In genomic region chr9:14957054-14957453, GRCh38 we compare ENCODE assay signal across 21 cellular contexts. TPM values are rescaled to one million over a fixed set of nuclear protein-coding genes. Genes with fewer than 3 reads are reported as not detected.
DNase-seq lines count a peak whose midpoint lies in the region; ATAC-seq and TF ChIP-seq lines count a peak whose summit lies in the region.
"Had no signal": no experiment of that assay in that cellular context is flagged by ENCODE, and none has a peak within 500 bp of the region (broad histone marks: within the 10 kb centered on the region; RNA-seq: fewer than 3 reads in every experiment).

No MANE protein-coding gene starts in this region.

- no peak overlapping the region for H2AFZ ChIP-seq in trophoblast cell (ENCODE audit: insufficient read depth, low read length, poor library complexity)

- H3K9ac ChIP-seq in SK-N-MC (ENCODE audit: insufficient read length) (no peak overlapping the region), trophoblast cell (ENCODE audit: low read length) (no peak overlapping the region)

- peaks cover 0 to 19% (median 2%) of the 10 kb centered on the region in 12 donors for H3K4me1 ChIP-seq in heart left ventricle
- H3K4me1 ChIP-seq in trophoblast cell (ENCODE audit: control insufficient read depth in 1 of 2, insufficient read depth in 2 of 2, low read length in 2 of 2): no peaks in the 10 kb centered on the region

- H2BK12ac ChIP-seq in trophoblast cell (ENCODE audit: low read length): no peak overlapping the region

- H2BK5ac ChIP-seq in trophoblast cell (ENCODE audit: low read depth, low read length, poor library complexity): no peak overlapping the region

- no peaks in the 10 kb centered on the region for H3K79me2 ChIP-seq in trophoblast cell (ENCODE audit: control insufficient read depth, insufficient read depth, low read length, poor library complexity)

- intact Hi-C loops in heart left ventricle (cut with DNase I) (no loop called here), left ventricle myocardium superior (cut with micrococcal nuclease) (no loop called here)

- H4K8ac ChIP-seq in trophoblast cell (ENCODE audit: low read depth, low read length): no peak overlapping the region

- TF ChIP-seq POLR2A in heart left ventricle (IDR thresholded peaks at IDR 0.05): no peak

- no peak overlapping the region for H2BK120ac ChIP-seq in trophoblast cell (ENCODE audit: insufficient read depth, low read length, poor library complexity)

- no peak overlapping the region for H2AK5ac ChIP-seq in trophoblast cell (ENCODE audit: low read length)

- TF ChIP-seq CTCF in heart left ventricle (IDR thresholded peaks at IDR 0.05): no peak

- H3K27me3 ChIP-seq in heart left ventricle (no peaks in the 10 kb centered on the region), trophoblast cell (ENCODE audit: insufficient read depth, low read length) (no peaks in the 10 kb centered on the region)
- H3K27me3 ChIP-seq: BE2C had no signal

- H3K79me1 ChIP-seq in trophoblast cell (ENCODE audit: low read length): no peaks in the 10 kb centered on the region

- H4K91ac ChIP-seq in trophoblast cell (ENCODE audit: low read depth, low read length): no peak overlapping the region

- H4K12ac ChIP-seq in trophoblast cell (ENCODE audit: low read depth, low read length): no peak overlapping the region

- H3K36me3 ChIP-seq in SK-N-MC (ENCODE audit: insufficient read depth, low read length) (peaks cover 13% of the 10 kb centered on the region), heart left ventricle (no peaks in the 10 kb centered on the region), trophoblast cell (ENCODE audit: control insufficient read depth in 1 of 2, insufficient read depth in 2 of 2, low read length in 2 of 2) (no peaks in the 10 kb centered on the region)
- H3K36me3 ChIP-seq: BE2C had no signal

- no peak overlapping the region for H3K4ac ChIP-seq in trophoblast cell (ENCODE audit: low read depth, low read length)

- H3K9me3 ChIP-seq in SK-N-MC (ENCODE audit: low read depth, low read length) (no peaks in the 10 kb centered on the region), heart left ventricle (peaks cover 0 to 5% (median 0%) of the 10 kb centered on the region in 12 donors), trophoblast cell (ENCODE audit: insufficient read depth, low read depth, low read length) (no peaks in the 10 kb centered on the region)
- H3K9me3 ChIP-seq: BE2C had no signal

- no peak overlapping the region for H3K18ac ChIP-seq in trophoblast cell (ENCODE audit: low read length)

- ATAC-seq in heart left ventricle: peak; percentile 49 to 93 (median 72)
- peak; percentile 96 for ATAC-seq in left ventricle myocardium superior
- ATAC-seq: HCT116 had no signal

- H3K23ac ChIP-seq in trophoblast cell (ENCODE audit: low read length): peak overlapping the region; percentile 70

- H3K4me2 ChIP-seq in trophoblast cell (ENCODE audit: low read length): no peak overlapping the region

- H3K4me3 ChIP-seq in SK-N-MC: no peak overlapping the region
- no peak overlapping the region for H3K4me3 ChIP-seq in heart left ventricle
- H3K4me3 ChIP-seq in trophoblast cell (ENCODE audit: low read depth, low read length): no peak overlapping the region

- H3K14ac ChIP-seq in trophoblast cell (ENCODE audit: low read length): no peak overlapping the region

- H3K27ac ChIP-seq in SK-N-MC (peak overlapping the region; percentile 77), heart left ventricle (peak overlapping the region in 5 of 12 donors; percentile 10 to 57 (median 52)), trophoblast cell (ENCODE audit: low read depth, low read length) (no peak overlapping the region)
- H3K27ac ChIP-seq: HL-60 had no signal

- 42 to 78% (median 54%) methylated on average over 2 of the region's 2 CpGs for WGBS in heart left ventricle, 4 donors
- no CpG with 5 or more reads among the region's 2 CpGs for WGBS in trophoblast cell (ENCODE audit: extremely low coverage, insufficient coverage, insufficient read length)

- DNase-seq in SK-N-MC (ENCODE audit: low read depth, low spot score) (no peak), heart left ventricle (peak in 3 of 5 donors; percentile 42 to 57 (median 42)), left ventricle myocardium superior (peak; percentile 50), trophoblast cell (no peak), superior temporal gyrus (ENCODE audit: extremely low spot score) (no peak), NOMO-1 treated with dmso at 0.1 percent for 144 hours (lab: John Stamatoyannopoulos, UW; ENCODE audit: unreplicated experiment) (no peak)
- DNase-seq: ACHN; BE2C; C1 segment of cervical spinal cord; CD4-positive, CD25-positive, alpha-beta regulatory T cell; CD8-positive, alpha-beta memory T cell; COR-L47; DMS153; DMS79; GDM1; GOT3; H7; HFFc6 had no signal

RNA-seq across cellular contexts. Expression of gene FREM1, which starts 46.8 kb away (rescaled TPM):
- total RNA-seq in heart left ventricle (1 to 10 TPM in 8 of 9 donors, under 1 TPM in 1; 0.62 to 6.5 (median 2.5) TPM), left ventricle myocardium superior (2.7 TPM)
- polyA plus RNA-seq in heart left ventricle: 1 to 10 TPM in 1 of 2 donors, under 1 TPM in 1; 0.29 to 1.1 TPM
- 16.5 and 20.5 TPM in 2 replicates for polyA plus RNA-seq in trophoblast cell (2013)
- total RNA-seq: CD8-positive, alpha-beta memory T cell; Daoy had no signal
- polyA plus RNA-seq: CD4-positive, CD25-positive, alpha-beta regulatory T cell; CD8-positive, alpha-beta memory T cell had no signal

Comparison
In these comparisons a context has a peak if more than half of its experiments do, and no peak if none do; other contexts are left out.
1. DNase-seq: peak in heart left ventricle (3 of 5) and left ventricle myocardium superior (single experiment); none in SK-N-MC (single experiment), trophoblast cell (0 of 2), superior temporal gyrus (single experiment) and NOMO-1 treated with dmso at 0.1 percent for 144 hours (single experiment).